Comparison of ENCODE assay signal across 29 cellular contexts in genomic region chr7:135648235-135648634, GRCh38.
"Had no signal": no experiment of that assay in that cellular context is flagged by ENCODE, and none has a peak within 500 bp of the region (broad histone marks: within the 10 kb centered on the region; RNA-seq: fewer than 3 reads in every experiment).

No MANE protein-coding gene starts in this region.

- H3K4me3 Mint-ChIP-seq: natural killer cell treated with Interleukin-12 subunit alpha and Interleukin-12 subunit beta and Interleukin-15 and Interleukin-18, amount 100 ng/mL, for 72 hours; nephron progenitor cell; neural crest cell; stimulated activated effector memory CD8-positive, alpha-beta T cell treated with anti-CD3 and anti-CD28 coated beads, Interleukin-12 subunit alpha, Interleukin-12 subunit beta, amount 100 ng/mL, for 72 hours; stimulated activated naive B cell treated with anti-CD40 and anti-IgM and Interleukin-4, amounts not matched to agents 10 μg/mL and 1 μg/mL and 100 μg/mL, for 72 hours; stimulated activated naive CD8-positive, alpha-beta T cell treated with anti-CD3 and anti-CD28 coated beads, Interleukin-15, Interleukin-2, amounts not matched to agents 100 ng/mL and 50 ng/mL, for 24 hours had no signal

- H3K9me3 Mint-ChIP-seq: natural killer cell treated with Interleukin-12 subunit alpha and Interleukin-12 subunit beta and Interleukin-15 and Interleukin-18, amount 100 ng/mL, for 72 hours; nephron progenitor cell; neural crest cell; stimulated activated effector memory CD8-positive, alpha-beta T cell treated with anti-CD3 and anti-CD28 coated beads, Interleukin-12 subunit alpha, Interleukin-12 subunit beta, amount 100 ng/mL, for 72 hours; stimulated activated naive B cell treated with anti-CD40 and anti-IgM and Interleukin-4, amounts not matched to agents 10 μg/mL and 1 μg/mL and 100 μg/mL, for 72 hours; stimulated activated naive CD8-positive, alpha-beta T cell treated with anti-CD3 and anti-CD28 coated beads, Interleukin-15, Interleukin-2, amounts not matched to agents 100 ng/mL and 50 ng/mL, for 24 hours had no signal

- H3K27ac Mint-ChIP-seq: natural killer cell treated with Interleukin-12 subunit alpha and Interleukin-12 subunit beta and Interleukin-15 and Interleukin-18, amount 100 ng/mL, for 72 hours; nephron progenitor cell; progenitor cell of endocrine pancreas; stimulated activated effector memory CD8-positive, alpha-beta T cell treated with anti-CD3 and anti-CD28 coated beads, Interleukin-12 subunit alpha, Interleukin-12 subunit beta, amount 100 ng/mL, for 72 hours; stimulated activated naive B cell treated with anti-CD40 and anti-IgM and Interleukin-4, amounts not matched to agents 10 μg/mL and 1 μg/mL and 100 μg/mL, for 72 hours; stimulated activated naive CD8-positive, alpha-beta T cell treated with anti-CD3 and anti-CD28 coated beads, Interleukin-15, Interleukin-2, amounts not matched to agents 100 ng/mL and 50 ng/mL, for 24 hours had no signal

- DNase-seq: nephron progenitor cell; occipital lobe; ovary; posterior cingulate gyrus; psoas muscle; right cardiac atrium; right lobe of liver; sigmoid colon; small intestine; stimulated activated CD4-positive, alpha-beta T cell treated with anti-CD3 and anti-CD28 coated beads, Interleukin-15, amount 100 ng/mL, for 24 hours; stimulated activated CD4-positive, alpha-beta T cell treated with anti-CD3 and anti-CD28 coated beads, Interleukin-2, amount 100 ng/mL, for 24 hours; stimulated activated CD4-positive, alpha-beta T cell treated with anti-CD3 and anti-CD28 coated beads, Interleukin-2, amount 100 ng/mL, for 48 hours; stimulated activated CD4-positive, alpha-beta T cell treated with anti-CD3 and anti-CD28 coated beads, Interleukin-4, amount 100 ng/mL, for 24 hours; stimulated activated naive B cell treated with anti-CD40 and anti-IgM and Interleukin-4, amounts not matched to agents 10 μg/mL and 1 μg/mL and 100 μg/mL, for 72 hours; stimulated activated naive CD4-positive, alpha-beta T cell treated with Interleukin-2 at 50 U/mL for 16 hours; stomach; thyroid gland; trophoblast cell; upper lobe of left lung had no signal

- FAIRE-seq: small intestine, urothelium cell line had no signal

- H3K27me3 Mint-ChIP-seq: natural killer cell treated with Interleukin-12 subunit alpha and Interleukin-12 subunit beta and Interleukin-15 and Interleukin-18, amount 100 ng/mL, for 72 hours; progenitor cell of endocrine pancreas; stimulated activated naive B cell treated with anti-CD40 and anti-IgM and Interleukin-4, amounts not matched to agents 10 μg/mL and 1 μg/mL and 100 μg/mL, for 72 hours; stimulated activated naive CD8-positive, alpha-beta T cell treated with anti-CD3 and anti-CD28 coated beads, Interleukin-15, Interleukin-2, amounts not matched to agents 100 ng/mL and 50 ng/mL, for 24 hours had no signal

- H3K27ac ChIP-seq: ovary, parathyroid adenoma, psoas muscle, right lobe of liver, sigmoid colon, stomach, thoracic aorta, thyroid gland, tibial nerve, upper lobe of left lung, vagina had no signal

- H3K27me3 ChIP-seq: ovary, right lobe of liver, sigmoid colon, stomach, thyroid gland, tibial nerve, upper lobe of left lung, vagina had no signal

- H3K4me1 ChIP-seq: psoas muscle, stomach, vagina had no signal

- H2AFZ ChIP-seq: parathyroid adenoma had no signal

- H3K9ac ChIP-seq: parathyroid adenoma had no signal

- H3K9me3 ChIP-seq: ovary, psoas muscle, right lobe of liver, sigmoid colon, stomach, thoracic aorta, thyroid gland, tibial nerve, upper lobe of left lung, vagina had no signal

- H3K36me3 ChIP-seq: ovary, thyroid gland had no signal

- H3K79me2 ChIP-seq: parathyroid adenoma had no signal

- ATAC-seq: natural killer cell treated with Interleukin-12 subunit alpha and Interleukin-12 subunit beta and Interleukin-15 and Interleukin-18, amount 100 ng/mL, for 72 hours; psoas muscle; right cardiac atrium; right lobe of liver; stimulated activated effector memory CD8-positive, alpha-beta T cell treated with anti-CD3 and anti-CD28 coated beads, Interleukin-12 subunit alpha, Interleukin-12 subunit beta, amount 100 ng/mL, for 72 hours; stimulated activated naive B cell treated with anti-CD40 and anti-IgM and Interleukin-4, amounts not matched to agents 10 μg/mL and 1 μg/mL and 100 μg/mL, for 72 hours had no signal

- H3K4me1 Mint-ChIP-seq: stimulated activated effector memory CD8-positive, alpha-beta T cell treated with anti-CD3 and anti-CD28 coated beads, Interleukin-12 subunit alpha, Interleukin-12 subunit beta, amount 100 ng/mL, for 72 hours; stimulated activated naive B cell treated with anti-CD40 and anti-IgM and Interleukin-4, amounts not matched to agents 10 μg/mL and 1 μg/mL and 100 μg/mL, for 72 hours had no signal

- H3K4me3 ChIP-seq: ovary, psoas muscle, right lobe of liver, sigmoid colon, stomach, thoracic aorta, thyroid gland, tibial nerve, upper lobe of left lung, vagina had no signal
